In the genomic region with DNA sequence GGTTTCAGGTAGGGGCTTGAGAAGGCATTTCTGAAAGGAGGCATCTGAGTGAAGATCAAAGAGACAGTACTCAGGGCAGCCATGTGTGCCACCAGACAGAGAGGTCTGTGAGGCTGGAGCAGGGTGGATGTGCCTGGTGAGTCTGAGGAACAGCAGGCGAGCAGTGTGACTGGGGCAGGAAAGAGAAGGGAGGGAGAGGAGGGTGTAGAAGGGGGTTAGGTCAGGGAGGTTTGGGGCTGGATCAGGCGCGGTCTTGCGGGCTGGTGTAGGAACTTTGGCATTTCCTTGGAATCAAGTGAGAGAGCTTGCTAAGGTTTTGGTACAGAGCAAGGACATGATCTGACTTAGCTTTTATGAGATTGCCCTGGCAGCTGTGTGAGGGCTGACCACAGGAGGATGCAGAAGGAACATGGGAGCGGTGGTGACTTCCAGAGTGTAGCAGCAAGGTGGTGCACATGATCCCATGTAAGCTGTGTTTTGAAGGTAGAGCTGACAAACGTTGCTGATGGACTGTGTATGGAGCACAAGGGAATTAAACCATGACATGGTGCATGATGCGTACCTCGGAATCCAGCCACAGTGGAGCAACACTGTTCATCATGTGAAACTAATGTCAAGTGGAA, we compare ENCODE assay signal across 1 cellular context.
TF ChIP-seq lines count a peak whose summit lies in the region.

No MANE protein-coding gene starts in this region.

TF ChIP-seq in K562, 482 proteins besides CTCF, POLR2A, EP300 and RAD21:
- TF ChIP-seq ILF3 (IDR thresholded peaks at IDR 0.05; ENCODE audit: borderline replicate concordance) (no peak), ZKSCAN1 (IDR thresholded peaks at IDR 0.05; ENCODE audit: low read depth, low read length) (peak; percentile 71; the same call in 1 of the 2 replicates), HDAC1 (IDR thresholded peaks at IDR 0.05) (no peak)
TF ChIP-seq in K562: peak in this region for 1.
